In the genomic region with DNA sequence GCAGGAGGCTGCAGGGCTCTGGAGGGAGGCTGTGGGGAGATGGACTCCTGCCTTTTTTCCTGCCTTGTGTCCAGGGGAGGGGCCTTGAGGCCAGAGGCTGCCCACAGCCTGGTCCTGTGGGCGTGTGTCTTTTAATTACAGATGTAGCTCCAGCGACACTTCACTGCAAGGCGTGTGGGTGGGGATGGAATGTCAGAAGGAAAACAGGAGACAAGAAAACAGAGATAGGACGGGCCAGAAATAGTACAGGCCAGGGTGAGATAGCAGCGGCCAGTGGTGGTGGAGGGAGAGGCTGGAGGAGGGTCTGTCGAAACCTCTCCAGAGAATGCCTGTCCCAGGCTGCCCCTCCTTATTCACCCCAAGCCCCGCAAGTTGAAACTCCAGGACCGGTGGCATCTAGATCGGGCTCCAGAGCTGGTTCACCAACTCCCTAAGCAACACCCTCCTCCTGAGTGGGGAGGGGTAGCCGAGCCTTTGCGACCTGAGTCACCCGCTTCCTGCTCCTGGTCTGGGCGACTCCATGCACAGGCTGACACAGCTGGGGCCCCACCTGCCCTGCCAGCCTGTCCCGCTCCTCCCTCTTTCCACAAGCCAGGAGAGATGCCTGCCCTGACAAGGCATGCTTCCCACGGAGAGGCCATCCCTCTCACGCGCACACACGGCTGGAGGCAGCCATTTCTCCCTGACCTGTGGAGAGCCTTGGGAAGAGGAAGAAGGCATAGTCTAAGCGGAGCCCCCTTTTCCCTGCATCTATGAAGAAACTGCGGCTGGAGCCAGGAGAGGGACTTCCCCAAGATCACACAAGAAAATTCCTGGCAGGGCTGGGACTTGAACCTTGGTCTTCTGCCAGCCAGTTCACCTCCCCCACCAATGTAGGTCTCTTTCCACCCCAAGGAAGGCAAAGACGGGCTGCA, we compare ENCODE assay signal across 1 cellular context.
TF ChIP-seq lines count a peak whose summit lies in the region.

No MANE protein-coding gene starts in this region.

TF ChIP-seq in K562, 482 proteins besides CTCF, POLR2A, EP300 and RAD21 (continued from another document and continues in another):
- TF ChIP-seq MXI1 (IDR thresholded peaks at IDR 0.05; ENCODE audit: low read depth, low read length) (0 out of 2 replicates have a peak, but pooled peaks have one; percentile 15), CBX5 (IDR thresholded peaks at IDR 0.05; ENCODE audit: borderline replicate concordance, low read depth) (no peak), RFX5 (IDR thresholded peaks at IDR 0.05; ENCODE audit: low read depth, low read length) (no peak), ZNF232 (CRISPR knock-in tag; IDR thresholded peaks at IDR 0.05) (no peak), NRF1 (conservative IDR thresholded peaks at IDR 0.05 in 1 of 2, IDR thresholded peaks at IDR 0.05 in 1 of 2) (peak; percentile 38 to 43; a peak in 3 of 4 replicates), CTBP1 (IDR thresholded peaks at IDR 0.05; ENCODE audit: borderline replicate concordance) (peak; percentile 96), CBFA2T3 (IDR thresholded peaks at IDR 0.05) (peak; percentile 84), DMBX1 (CRISPR knock-in tag; IDR thresholded peaks at IDR 0.05; ENCODE audit: borderline replicate concordance) (peak; percentile 29; the same call in 1 of the 2 replicates), CCAR2 (IDR thresholded peaks at IDR 0.05; ENCODE audit: low read depth, low read length) (no peak), JUND (IDR thresholded peaks at IDR 0.05; ENCODE audit: borderline replicate concordance, low read depth, low read length) (peak; percentile 35), JUND (tag; IDR thresholded peaks at IDR 0.05; ENCODE audit: borderline replicate concordance, low read depth, low read length) (no peak; the same call in 2 of the 3 replicates), NR2F6 (CRISPR knock-in tag; IDR thresholded peaks at IDR 0.05) (no peak), DNMT1 (IDR thresholded peaks at IDR 0.05) (no peak), ZNF41 (CRISPR knock-in tag; conservative IDR thresholded peaks at IDR 0.05) (no peak), ESRRA (IDR thresholded peaks at IDR 0.05; ENCODE audit: borderline replicate concordance, low read depth) (peak; percentile 13; the same call in 1 of the 2 replicates), PCBP2 (IDR thresholded peaks at IDR 0.05; ENCODE audit: low read depth, low read length, poor library complexity, severe bottlenecking) (no peak), MIER1 (IDR thresholded peaks at IDR 0.05; ENCODE audit: low read depth) (no peak), ZNF436 (CRISPR knock-in tag; IDR thresholded peaks at IDR 0.05) (0 out of 2 replicates have a peak, but pooled peaks have one; percentile 56)
- TF ChIP-seq, protein P1, sequence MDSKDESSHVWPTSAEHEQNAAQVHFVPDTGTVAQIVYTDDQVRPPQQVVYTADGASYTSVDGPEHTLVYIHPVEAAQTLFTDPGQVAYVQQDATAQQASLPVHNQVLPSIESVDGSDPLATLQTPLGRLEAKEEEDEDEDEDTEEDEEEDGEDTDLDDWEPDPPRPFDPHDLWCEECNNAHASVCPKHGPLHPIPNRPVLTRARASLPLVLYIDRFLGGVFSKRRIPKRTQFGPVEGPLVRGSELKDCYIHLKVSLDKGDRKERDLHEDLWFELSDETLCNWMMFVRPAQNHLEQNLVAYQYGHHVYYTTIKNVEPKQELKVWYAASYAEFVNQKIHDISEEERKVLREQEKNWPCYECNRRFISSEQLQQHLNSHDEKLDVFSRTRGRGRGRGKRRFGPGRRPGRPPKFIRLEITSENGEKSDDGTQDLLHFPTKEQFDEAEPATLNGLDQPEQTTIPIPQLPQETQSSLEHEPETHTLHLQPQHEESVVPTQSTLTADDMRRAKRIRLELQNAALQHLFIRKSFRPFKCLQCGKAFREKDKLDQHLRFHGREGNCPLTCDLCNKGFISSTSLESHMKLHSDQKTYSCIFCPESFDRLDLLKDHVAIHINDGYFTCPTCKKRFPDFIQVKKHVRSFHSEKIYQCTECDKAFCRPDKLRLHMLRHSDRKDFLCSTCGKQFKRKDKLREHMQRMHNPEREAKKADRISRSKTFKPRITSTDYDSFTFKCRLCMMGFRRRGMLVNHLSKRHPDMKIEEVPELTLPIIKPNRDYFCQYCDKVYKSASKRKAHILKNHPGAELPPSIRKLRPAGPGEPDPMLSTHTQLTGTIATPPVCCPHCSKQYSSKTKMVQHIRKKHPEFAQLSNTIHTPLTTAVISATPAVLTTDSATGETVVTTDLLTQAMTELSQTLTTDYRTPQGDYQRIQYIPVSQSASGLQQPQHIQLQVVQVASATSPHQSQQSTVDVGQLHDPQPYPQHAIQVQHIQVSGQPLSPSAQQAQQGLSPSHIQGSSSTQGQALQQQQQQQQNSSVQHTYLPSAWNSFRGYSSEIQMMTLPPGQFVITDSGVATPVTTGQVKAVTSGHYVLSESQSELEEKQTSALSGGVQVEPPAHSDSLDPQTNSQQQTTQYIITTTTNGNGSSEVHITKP (IDR thresholded peaks at IDR 0.05; ENCODE audit: partially characterized antibody), result peak; percentile 91
- TF ChIP-seq, protein P2, sequence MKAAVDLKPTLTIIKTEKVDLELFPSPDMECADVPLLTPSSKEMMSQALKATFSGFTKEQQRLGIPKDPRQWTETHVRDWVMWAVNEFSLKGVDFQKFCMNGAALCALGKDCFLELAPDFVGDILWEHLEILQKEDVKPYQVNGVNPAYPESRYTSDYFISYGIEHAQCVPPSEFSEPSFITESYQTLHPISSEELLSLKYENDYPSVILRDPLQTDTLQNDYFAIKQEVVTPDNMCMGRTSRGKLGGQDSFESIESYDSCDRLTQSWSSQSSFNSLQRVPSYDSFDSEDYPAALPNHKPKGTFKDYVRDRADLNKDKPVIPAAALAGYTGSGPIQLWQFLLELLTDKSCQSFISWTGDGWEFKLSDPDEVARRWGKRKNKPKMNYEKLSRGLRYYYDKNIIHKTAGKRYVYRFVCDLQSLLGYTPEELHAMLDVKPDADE (conservative IDR thresholded peaks at IDR 0.05; ENCODE audit: control insufficient read depth, low read depth, low read length), result no peak
- TF ChIP-seq, protein P3, sequence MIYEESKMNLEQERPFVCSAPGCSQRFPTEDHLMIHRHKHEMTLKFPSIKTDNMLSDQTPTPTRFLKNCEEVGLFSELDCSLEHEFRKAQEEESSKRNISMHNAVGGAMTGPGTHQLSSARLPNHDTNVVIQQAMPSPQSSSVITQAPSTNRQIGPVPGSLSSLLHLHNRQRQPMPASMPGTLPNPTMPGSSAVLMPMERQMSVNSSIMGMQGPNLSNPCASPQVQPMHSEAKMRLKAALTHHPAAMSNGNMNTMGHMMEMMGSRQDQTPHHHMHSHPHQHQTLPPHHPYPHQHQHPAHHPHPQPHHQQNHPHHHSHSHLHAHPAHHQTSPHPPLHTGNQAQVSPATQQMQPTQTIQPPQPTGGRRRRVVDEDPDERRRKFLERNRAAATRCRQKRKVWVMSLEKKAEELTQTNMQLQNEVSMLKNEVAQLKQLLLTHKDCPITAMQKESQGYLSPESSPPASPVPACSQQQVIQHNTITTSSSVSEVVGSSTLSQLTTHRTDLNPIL (CRISPR knock-in tag; IDR thresholded peaks at IDR 0.05), result no peak
- TF ChIP-seq, protein P4, sequence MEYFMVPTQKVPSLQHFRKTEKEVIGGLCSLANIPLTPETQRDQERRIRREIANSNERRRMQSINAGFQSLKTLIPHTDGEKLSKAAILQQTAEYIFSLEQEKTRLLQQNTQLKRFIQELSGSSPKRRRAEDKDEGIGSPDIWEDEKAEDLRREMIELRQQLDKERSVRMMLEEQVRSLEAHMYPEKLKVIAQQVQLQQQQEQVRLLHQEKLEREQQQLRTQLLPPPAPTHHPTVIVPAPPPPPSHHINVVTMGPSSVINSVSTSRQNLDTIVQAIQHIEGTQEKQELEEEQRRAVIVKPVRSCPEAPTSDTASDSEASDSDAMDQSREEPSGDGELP (CRISPR knock-in tag; IDR thresholded peaks at IDR 0.05; ENCODE audit: borderline replicate concordance), result peak; percentile 80; the same call in 1 of the 2 replicates
- TF ChIP-seq, protein P5, sequence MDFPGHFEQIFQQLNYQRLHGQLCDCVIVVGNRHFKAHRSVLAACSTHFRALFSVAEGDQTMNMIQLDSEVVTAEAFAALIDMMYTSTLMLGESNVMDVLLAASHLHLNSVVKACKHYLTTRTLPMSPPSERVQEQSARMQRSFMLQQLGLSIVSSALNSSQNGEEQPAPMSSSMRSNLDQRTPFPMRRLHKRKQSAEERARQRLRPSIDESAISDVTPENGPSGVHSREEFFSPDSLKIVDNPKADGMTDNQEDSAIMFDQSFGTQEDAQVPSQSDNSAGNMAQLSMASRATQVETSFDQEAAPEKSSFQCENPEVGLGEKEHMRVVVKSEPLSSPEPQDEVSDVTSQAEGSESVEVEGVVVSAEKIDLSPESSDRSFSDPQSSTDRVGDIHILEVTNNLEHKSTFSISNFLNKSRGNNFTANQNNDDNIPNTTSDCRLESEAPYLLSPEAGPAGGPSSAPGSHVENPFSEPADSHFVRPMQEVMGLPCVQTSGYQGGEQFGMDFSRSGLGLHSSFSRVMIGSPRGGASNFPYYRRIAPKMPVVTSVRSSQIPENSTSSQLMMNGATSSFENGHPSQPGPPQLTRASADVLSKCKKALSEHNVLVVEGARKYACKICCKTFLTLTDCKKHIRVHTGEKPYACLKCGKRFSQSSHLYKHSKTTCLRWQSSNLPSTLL (IDR thresholded peaks at IDR 0.05), result no peak
- TF ChIP-seq, protein P6, sequence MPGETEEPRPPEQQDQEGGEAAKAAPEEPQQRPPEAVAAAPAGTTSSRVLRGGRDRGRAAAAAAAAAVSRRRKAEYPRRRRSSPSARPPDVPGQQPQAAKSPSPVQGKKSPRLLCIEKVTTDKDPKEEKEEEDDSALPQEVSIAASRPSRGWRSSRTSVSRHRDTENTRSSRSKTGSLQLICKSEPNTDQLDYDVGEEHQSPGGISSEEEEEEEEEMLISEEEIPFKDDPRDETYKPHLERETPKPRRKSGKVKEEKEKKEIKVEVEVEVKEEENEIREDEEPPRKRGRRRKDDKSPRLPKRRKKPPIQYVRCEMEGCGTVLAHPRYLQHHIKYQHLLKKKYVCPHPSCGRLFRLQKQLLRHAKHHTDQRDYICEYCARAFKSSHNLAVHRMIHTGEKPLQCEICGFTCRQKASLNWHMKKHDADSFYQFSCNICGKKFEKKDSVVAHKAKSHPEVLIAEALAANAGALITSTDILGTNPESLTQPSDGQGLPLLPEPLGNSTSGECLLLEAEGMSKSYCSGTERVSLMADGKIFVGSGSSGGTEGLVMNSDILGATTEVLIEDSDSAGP (CRISPR knock-in tag; IDR thresholded peaks at IDR 0.05), result no peak
- TF ChIP-seq, protein P7, sequence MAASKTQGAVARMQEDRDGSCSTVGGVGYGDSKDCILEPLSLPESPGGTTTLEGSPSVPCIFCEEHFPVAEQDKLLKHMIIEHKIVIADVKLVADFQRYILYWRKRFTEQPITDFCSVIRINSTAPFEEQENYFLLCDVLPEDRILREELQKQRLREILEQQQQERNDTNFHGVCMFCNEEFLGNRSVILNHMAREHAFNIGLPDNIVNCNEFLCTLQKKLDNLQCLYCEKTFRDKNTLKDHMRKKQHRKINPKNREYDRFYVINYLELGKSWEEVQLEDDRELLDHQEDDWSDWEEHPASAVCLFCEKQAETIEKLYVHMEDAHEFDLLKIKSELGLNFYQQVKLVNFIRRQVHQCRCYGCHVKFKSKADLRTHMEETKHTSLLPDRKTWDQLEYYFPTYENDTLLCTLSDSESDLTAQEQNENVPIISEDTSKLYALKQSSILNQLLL (CRISPR knock-in tag; IDR thresholded peaks at IDR 0.05; ENCODE audit: borderline replicate concordance), result no peak
- TF ChIP-seq, protein P8, sequence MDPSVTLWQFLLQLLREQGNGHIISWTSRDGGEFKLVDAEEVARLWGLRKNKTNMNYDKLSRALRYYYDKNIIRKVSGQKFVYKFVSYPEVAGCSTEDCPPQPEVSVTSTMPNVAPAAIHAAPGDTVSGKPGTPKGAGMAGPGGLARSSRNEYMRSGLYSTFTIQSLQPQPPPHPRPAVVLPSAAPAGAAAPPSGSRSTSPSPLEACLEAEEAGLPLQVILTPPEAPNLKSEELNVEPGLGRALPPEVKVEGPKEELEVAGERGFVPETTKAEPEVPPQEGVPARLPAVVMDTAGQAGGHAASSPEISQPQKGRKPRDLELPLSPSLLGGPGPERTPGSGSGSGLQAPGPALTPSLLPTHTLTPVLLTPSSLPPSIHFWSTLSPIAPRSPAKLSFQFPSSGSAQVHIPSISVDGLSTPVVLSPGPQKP (CRISPR knock-in tag; IDR thresholded peaks at IDR 0.05), result no peak
- TF ChIP-seq, protein P9, sequence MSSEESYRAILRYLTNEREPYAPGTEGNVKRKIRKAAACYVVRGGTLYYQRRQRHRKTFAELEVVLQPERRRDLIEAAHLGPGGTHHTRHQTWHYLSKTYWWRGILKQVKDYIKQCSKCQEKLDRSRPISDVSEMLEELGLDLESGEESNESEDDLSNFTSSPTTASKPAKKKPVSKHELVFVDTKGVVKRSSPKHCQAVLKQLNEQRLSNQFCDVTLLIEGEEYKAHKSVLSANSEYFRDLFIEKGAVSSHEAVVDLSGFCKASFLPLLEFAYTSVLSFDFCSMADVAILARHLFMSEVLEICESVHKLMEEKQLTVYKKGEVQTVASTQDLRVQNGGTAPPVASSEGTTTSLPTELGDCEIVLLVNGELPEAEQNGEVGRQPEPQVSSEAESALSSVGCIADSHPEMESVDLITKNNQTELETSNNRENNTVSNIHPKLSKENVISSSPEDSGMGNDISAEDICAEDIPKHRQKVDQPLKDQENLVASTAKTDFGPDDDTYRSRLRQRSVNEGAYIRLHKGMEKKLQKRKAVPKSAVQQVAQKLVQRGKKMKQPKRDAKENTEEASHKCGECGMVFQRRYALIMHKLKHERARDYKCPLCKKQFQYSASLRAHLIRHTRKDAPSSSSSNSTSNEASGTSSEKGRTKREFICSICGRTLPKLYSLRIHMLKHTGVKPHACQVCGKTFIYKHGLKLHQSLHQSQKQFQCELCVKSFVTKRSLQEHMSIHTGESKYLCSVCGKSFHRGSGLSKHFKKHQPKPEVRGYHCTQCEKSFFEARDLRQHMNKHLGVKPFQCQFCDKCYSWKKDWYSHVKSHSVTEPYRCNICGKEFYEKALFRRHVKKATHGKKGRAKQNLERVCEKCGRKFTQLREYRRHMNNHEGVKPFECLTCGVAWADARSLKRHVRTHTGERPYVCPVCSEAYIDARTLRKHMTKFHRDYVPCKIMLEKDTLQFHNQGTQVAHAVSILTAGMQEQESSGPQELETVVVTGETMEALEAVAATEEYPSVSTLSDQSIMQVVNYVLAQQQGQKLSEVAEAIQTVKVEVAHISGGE (CRISPR knock-in tag; IDR thresholded peaks at IDR 0.05), result peak in 1 of 3 experiments; percentile 65; a peak in 1 of 6 replicates
- TF ChIP-seq, protein P10, sequence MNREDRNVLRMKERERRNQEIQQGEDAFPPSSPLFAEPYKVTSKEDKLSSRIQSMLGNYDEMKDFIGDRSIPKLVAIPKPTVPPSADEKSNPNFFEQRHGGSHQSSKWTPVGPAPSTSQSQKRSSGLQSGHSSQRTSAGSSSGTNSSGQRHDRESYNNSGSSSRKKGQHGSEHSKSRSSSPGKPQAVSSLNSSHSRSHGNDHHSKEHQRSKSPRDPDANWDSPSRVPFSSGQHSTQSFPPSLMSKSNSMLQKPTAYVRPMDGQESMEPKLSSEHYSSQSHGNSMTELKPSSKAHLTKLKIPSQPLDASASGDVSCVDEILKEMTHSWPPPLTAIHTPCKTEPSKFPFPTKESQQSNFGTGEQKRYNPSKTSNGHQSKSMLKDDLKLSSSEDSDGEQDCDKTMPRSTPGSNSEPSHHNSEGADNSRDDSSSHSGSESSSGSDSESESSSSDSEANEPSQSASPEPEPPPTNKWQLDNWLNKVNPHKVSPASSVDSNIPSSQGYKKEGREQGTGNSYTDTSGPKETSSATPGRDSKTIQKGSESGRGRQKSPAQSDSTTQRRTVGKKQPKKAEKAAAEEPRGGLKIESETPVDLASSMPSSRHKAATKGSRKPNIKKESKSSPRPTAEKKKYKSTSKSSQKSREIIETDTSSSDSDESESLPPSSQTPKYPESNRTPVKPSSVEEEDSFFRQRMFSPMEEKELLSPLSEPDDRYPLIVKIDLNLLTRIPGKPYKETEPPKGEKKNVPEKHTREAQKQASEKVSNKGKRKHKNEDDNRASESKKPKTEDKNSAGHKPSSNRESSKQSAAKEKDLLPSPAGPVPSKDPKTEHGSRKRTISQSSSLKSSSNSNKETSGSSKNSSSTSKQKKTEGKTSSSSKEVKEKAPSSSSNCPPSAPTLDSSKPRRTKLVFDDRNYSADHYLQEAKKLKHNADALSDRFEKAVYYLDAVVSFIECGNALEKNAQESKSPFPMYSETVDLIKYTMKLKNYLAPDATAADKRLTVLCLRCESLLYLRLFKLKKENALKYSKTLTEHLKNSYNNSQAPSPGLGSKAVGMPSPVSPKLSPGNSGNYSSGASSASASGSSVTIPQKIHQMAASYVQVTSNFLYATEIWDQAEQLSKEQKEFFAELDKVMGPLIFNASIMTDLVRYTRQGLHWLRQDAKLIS (CRISPR knock-in tag; IDR thresholded peaks at IDR 0.05), result no peak
